Comparison of ENCODE assay signal across 23 cellular contexts in the genomic region with DNA sequence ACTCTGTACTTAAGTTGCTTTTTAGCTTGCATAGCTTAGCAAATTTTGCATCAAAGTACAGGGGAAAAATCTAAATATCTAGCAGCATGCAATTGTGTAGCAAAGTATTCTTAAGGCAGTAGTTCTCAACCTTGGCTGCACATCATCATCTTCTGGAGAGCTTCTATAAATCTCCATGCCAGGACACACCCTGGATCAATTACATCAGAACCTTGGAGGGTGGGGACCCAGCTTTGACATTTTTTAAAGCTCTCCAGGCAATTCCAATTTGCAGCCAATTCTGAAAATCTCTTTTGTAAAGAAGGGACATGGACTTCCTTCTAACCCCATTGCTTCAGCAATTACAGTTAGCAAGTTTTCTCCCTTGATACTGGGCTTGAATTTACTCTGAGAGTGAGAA.
"Had no signal": no experiment of that assay in that cellular context is flagged by ENCODE, and none has a peak within 500 bp of the region (broad histone marks: within the 10 kb centered on the region; RNA-seq: fewer than 3 reads in every experiment).

No MANE protein-coding gene starts in this region.

- H3K4me3 ChIP-seq: Peyer's patch had no signal

- H3K36me3 ChIP-seq: Peyer's patch had no signal

- H3K27ac Mint-ChIP-seq: activated CD4-positive, alpha-beta memory T cell treated with anti-CD3 and anti-CD28 coated beads for 36 hours; activated CD4-positive, alpha-beta T cell treated with anti-CD3 and anti-CD28 coated beads, Interleukin-2, amount 10 ng/mL, durations not matched to agents 7 days and 5 days; activated naive CD4-positive, alpha-beta T cell treated with anti-CD3 and anti-CD28 coated beads for 36 hours; activated naive CD8-positive, alpha-beta T cell; activated T-helper 17 cell treated with anti-CD3 and anti-CD28 coated beads, Interleukin-2, amount 50 U/mL, for 72 hours; T-helper 1 cell treated with Interleukin-12 subunit alpha and Interleukin-12 subunit beta and Interleukin-4 antibody, amounts not matched to agents 30 μg/mL and 1 μg/mL, for 36 hours; WTC11 had no signal

- H3K4me3 Mint-ChIP-seq: activated CD4-positive, alpha-beta memory T cell treated with anti-CD3 and anti-CD28 coated beads for 36 hours; activated CD4-positive, alpha-beta T cell treated with anti-CD3 and anti-CD28 coated beads, Interleukin-2, amount 10 ng/mL, durations not matched to agents 7 days and 5 days; activated naive CD4-positive, alpha-beta T cell treated with anti-CD3 and anti-CD28 coated beads for 36 hours; activated naive CD8-positive, alpha-beta T cell; activated T-helper 17 cell treated with anti-CD3 and anti-CD28 coated beads, Interleukin-2, amount 50 U/mL, for 72 hours; T-helper 1 cell treated with Interleukin-12 subunit alpha and Interleukin-12 subunit beta and Interleukin-4 antibody, amounts not matched to agents 30 μg/mL and 1 μg/mL, for 36 hours; WTC11 had no signal

- DNase-seq: activated CD4-positive, alpha-beta memory T cell treated with anti-CD3 and anti-CD28 coated beads for 36 hours; activated CD4-positive, alpha-beta T cell treated with anti-CD3 and anti-CD28 coated beads, Interleukin-2, amount 10 ng/mL, durations not matched to agents 7 days and 5 days; activated CD4-positive, CD25-positive, alpha-beta regulatory T cell treated with anti-CD3 and anti-CD28 coated beads, Interleukin-2, amount 50 U/mL, for 72 hours; activated gamma-delta T cell; activated naive CD4-positive, alpha-beta T cell treated with anti-CD3 and anti-CD28 coated beads for 36 hours; activated T-cell treated with anti-CD3 and anti-CD28 coated beads for 4 hours; activated T-cell treated with anti-CD3 and anti-CD28 coated beads, Interleukin-2, amount 50 U/mL, for 48 hours; anterior cingulate cortex; IMR-90; Kasumi-1; KBM-7; NCI-H1048; NCI-H1930; NCI-H345; NCI-H510A; NK-92 treated with Interleukin-12 subunit alpha and Interleukin-12 subunit beta, amount 100 ng/mL, for 24 hours; Peyer's patch; SHP77 treated with DMSO at 0.1 percent for 48 hours had no signal

- H3K36me3 Mint-ChIP-seq: activated CD4-positive, alpha-beta memory T cell treated with anti-CD3 and anti-CD28 coated beads for 36 hours; activated naive CD8-positive, alpha-beta T cell; WTC11 had no signal

- H3K27me3 ChIP-seq: Peyer's patch had no signal

- H3K27me3 Mint-ChIP-seq: activated CD4-positive, alpha-beta T cell treated with anti-CD3 and anti-CD28 coated beads, Interleukin-2, amount 10 ng/mL, durations not matched to agents 7 days and 5 days; activated naive CD8-positive, alpha-beta T cell had no signal

- H3K9me3 Mint-ChIP-seq: activated CD4-positive, alpha-beta memory T cell treated with anti-CD3 and anti-CD28 coated beads for 36 hours; activated CD4-positive, alpha-beta T cell treated with anti-CD3 and anti-CD28 coated beads, Interleukin-2, amount 10 ng/mL, durations not matched to agents 7 days and 5 days; activated naive CD4-positive, alpha-beta T cell treated with anti-CD3 and anti-CD28 coated beads for 36 hours; activated T-helper 17 cell treated with anti-CD3 and anti-CD28 coated beads, Interleukin-2, amount 50 U/mL, for 72 hours; T-helper 1 cell treated with Interleukin-12 subunit alpha and Interleukin-12 subunit beta and Interleukin-4 antibody, amounts not matched to agents 30 μg/mL and 1 μg/mL, for 36 hours; WTC11 had no signal

- ATAC-seq: activated T-helper 17 cell treated with anti-CD3 and anti-CD28 coated beads, Interleukin-2, amount 50 U/mL, for 72 hours had no signal

- H3K4me1 Mint-ChIP-seq: activated CD4-positive, alpha-beta T cell treated with anti-CD3 and anti-CD28 coated beads, Interleukin-2, amount 10 ng/mL, durations not matched to agents 7 days and 5 days; activated T-helper 17 cell treated with anti-CD3 and anti-CD28 coated beads, Interleukin-2, amount 50 U/mL, for 72 hours had no signal

- H3K9me3 ChIP-seq: Peyer's patch had no signal

- H3K4me1 ChIP-seq: Peyer's patch had no signal

- H3K27ac ChIP-seq: Peyer's patch, RWPE1 had no signal
